In genomic region chr2:113891265-113891959, GRCh38 we compare ENCODE assay signal across 8 cellular contexts. TPM values are rescaled to one million over a fixed set of nuclear protein-coding genes. Genes with fewer than 3 reads are reported as not detected.
A peak's percentile ranks its signal among the peaks of the same experiment; 100 is the strongest.
DNase-seq lines count a peak whose midpoint lies in the region; ATAC-seq and TF ChIP-seq lines count a peak whose summit lies in the region.

No MANE protein-coding gene starts in this region.

- intact Hi-C loops in natural killer cell (cut with micrococcal nuclease), result loop anchor here (2.0 to 10.0 kb wide), 2 partner anchors 135 to 717 kb away; partner anchors contain the start of genes PSD4 and SLC35F5

- DNase-seq in BE2C (no peak), dermis blood vessel endothelial cell (peak; percentile 36), natural killer cell (no peak), midbrain (lab: John Stamatoyannopoulos, UW) (no peak)

- no peaks in the 10 kb centered on the region for H3K9me3 Mint-ChIP-seq in natural killer cell

- peaks cover 82 to 87% of the 10 kb centered on the region in 2 donors for H3K4me1 Mint-ChIP-seq in natural killer cell

- no peaks in the 10 kb centered on the region for H3K4me1 ChIP-seq in BE2C

- peak overlapping the region; percentile 98 for H3K27ac ChIP-seq in KOPT-K1 (ENCODE audit: low read depth, low read length, poor library complexity, severe bottlenecking)

- no peaks in the 10 kb centered on the region for H3K27me3 Mint-ChIP-seq in natural killer cell (ENCODE audit: low read depth in 2 of 2)

- no peak for TF ChIP-seq CTCF in BE2C (IDR thresholded peaks at IDR 0.05; ENCODE audit: low read depth, low read length)
- TF ChIP-seq CTCF in natural killer cell (IDR thresholded peaks at IDR 0.05), result no peak

- H3K4me3 Mint-ChIP-seq in natural killer cell, result peak overlapping the region; percentile 100

- H3K27me3 ChIP-seq in BE2C, result no peaks in the 10 kb centered on the region

- ATAC-seq in natural killer cell, result peak in 1 of 3 donors; percentile 0
- no peak for ATAC-seq in HG03432 (IDR thresholded peaks at IDR 0.05; ENCODE audit: unreplicated experiment)
- ATAC-seq in HG03521 (IDR thresholded peaks at IDR 0.05; ENCODE audit: unreplicated experiment), result no peak
- ATAC-seq in HG03045 (IDR thresholded peaks at IDR 0.05; ENCODE audit: unreplicated experiment), result no peak

- H3K9me3 ChIP-seq in BE2C (no peaks in the 10 kb centered on the region), KOPT-K1 (ENCODE audit: insufficient read depth, low read length, poor library complexity, severe bottlenecking) (no peaks in the 10 kb centered on the region)

- H3K4me3 ChIP-seq in BE2C (ENCODE audit: low read depth, low read length), result peak overlapping the region; percentile 79

- H3K36me3 ChIP-seq in BE2C (no peaks in the 10 kb centered on the region), KOPT-K1 (ENCODE audit: insufficient read depth, low read length) (peaks cover 25% of the 10 kb centered on the region)

- H3K36me3 Mint-ChIP-seq in natural killer cell, result peaks cover 5% of the 10 kb centered on the region

- peak overlapping the region; percentile 97 to 99 for H3K27ac Mint-ChIP-seq in natural killer cell

RNA-seq across cellular contexts. Expression of gene ACTR3, which starts 1.5 kb away (rescaled TPM):
- 75.3 TPM for polyA plus RNA-seq in BE2C (2012; ENCODE audit: insufficient read depth, insufficient read length, low read depth)
- total RNA-seq in dermis blood vessel endothelial cell, result 248 and 408 TPM in 2 replicates
- total RNA-seq in natural killer cell, result 100 to 1,000 TPM; 323 to 428 (median 352) TPM
